17 cellular contexts compared by ENCODE assay signal in genomic region chr5:103862398-103862797, GRCh38.
"Had no signal": no experiment of that assay in that cellular context is flagged by ENCODE, and none has a peak within 500 bp of the region (broad histone marks: within the 10 kb centered on the region; RNA-seq: fewer than 3 reads in every experiment).

No MANE protein-coding gene starts in this region.

- ATAC-seq: foreskin keratinocyte; naive thymus-derived CD4-positive, alpha-beta T cell; sciatic nerve; stimulated activated naive B cell treated with anti-CD40 and anti-IgM and Interleukin-4, amounts not matched to agents 10 μg/mL and 1 μg/mL and 100 μg/mL, for 72 hours had no signal

- H3K27me3 ChIP-seq: esophagus squamous epithelium, foreskin keratinocyte, hepatocyte, spleen, stomach, transverse colon had no signal

- H3K79me2 ChIP-seq: hepatocyte had no signal

- DNase-seq: esophagus squamous epithelium; foreskin keratinocyte; head of caudate nucleus; kidney glomerular epithelial cell; naive thymus-derived CD4-positive, alpha-beta T cell; nephron progenitor cell; spleen; stimulated activated CD4-positive, alpha-beta T cell treated with anti-CD3 and anti-CD28 coated beads, Interleukin-15, amount 100 ng/mL, for 24 hours; stimulated activated CD4-positive, alpha-beta T cell treated with anti-CD3 and anti-CD28 coated beads, Interleukin-1b, Interleukin-23, amount 100 ng/mL, for 48 hours; stimulated activated CD4-positive, alpha-beta T cell treated with anti-CD3 and anti-CD28 coated beads, Interleukin-4, amount 100 ng/mL, for 24 hours; stimulated activated naive B cell treated with anti-CD40 and anti-IgM and Interleukin-4, amounts not matched to agents 10 μg/mL and 1 μg/mL and 100 μg/mL, for 72 hours; stomach; substantia nigra; transverse colon had no signal

- H3K9me3 ChIP-seq: thoracic aorta, transverse colon had no signal

- H3K4me1 ChIP-seq: esophagus squamous epithelium, spleen, stomach, transverse colon had no signal

- H3K36me3 ChIP-seq: esophagus squamous epithelium, spleen, stomach, thoracic aorta, transverse colon had no signal

- H3K4me3 ChIP-seq: esophagus squamous epithelium, hepatocyte, spleen, stomach, thoracic aorta, transverse colon had no signal

- H3K4me2 ChIP-seq: hepatocyte had no signal

- H2AFZ ChIP-seq: hepatocyte had no signal

- H3K27ac ChIP-seq: esophagus squamous epithelium, foreskin keratinocyte, hepatocyte, spleen, stomach, thoracic aorta, transverse colon had no signal
